ENCODE assay signal across 1 cellular context in the genomic region with DNA sequence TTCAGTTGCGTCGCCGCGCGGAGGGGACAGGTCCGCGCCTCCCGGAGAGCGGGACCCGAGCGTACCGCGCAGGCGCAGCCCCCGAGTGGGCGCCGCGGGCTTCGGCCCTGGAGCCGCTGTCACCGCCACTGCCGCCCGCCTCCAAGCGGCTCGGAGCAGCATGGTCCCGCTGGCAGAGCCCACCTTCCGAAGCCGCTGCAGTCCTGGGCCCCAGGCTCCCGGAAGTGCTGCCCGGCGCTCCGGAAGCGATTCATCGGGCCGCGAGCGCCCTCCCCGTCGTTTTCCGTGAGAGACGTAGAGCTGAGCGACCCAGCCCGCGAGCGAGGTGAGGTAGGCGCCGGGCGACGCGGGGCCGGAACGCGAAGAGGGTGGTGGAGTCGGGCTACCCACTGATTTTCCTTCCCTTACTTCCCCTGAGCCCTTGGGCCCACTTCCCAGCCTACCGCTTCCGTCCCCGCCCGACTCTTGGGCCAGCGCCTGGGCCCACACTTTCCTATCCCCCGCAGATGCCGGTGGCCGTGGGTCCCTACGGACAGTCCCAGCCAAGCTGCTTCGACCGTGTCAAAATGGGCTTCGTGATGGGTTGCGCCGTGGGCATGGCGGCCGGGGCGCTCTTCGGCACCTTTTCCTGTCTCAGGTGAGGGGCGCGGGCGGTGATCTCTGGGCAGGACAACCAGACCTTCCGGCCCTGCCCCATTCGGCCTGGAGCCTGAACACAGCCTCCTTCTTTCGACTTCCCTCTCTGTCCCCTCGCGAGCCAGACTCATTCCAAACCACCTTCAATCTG.
TF ChIP-seq lines count a peak whose summit lies in the region.

A gene (minus strand): TSS at position 226 of the 787 bp plus-strand sequence. CDS start 64 bp downstream, at position 162.
A gene (plus strand): TSS at position 279 of the 787 bp plus-strand sequence. CDS start 228 bp downstream, at position 507.

TF ChIP-seq in GM12878, 131 proteins besides CTCF, POLR2A, EP300 and RAD21 (continued from another document and continues in another):
- TF ChIP-seq RAD51 (IDR thresholded peaks at IDR 0.05) (no peak), SREBF2 (IDR thresholded peaks at IDR 0.05; ENCODE audit: low read length) (peak; percentile 41; the same call in 1 of the 2 replicates), SMAD1 (IDR thresholded peaks at IDR 0.05; ENCODE audit: low read depth, partially characterized antibody) (peak; percentile 18), TCF7 (IDR thresholded peaks at IDR 0.05; ENCODE audit: borderline replicate concordance) (no peak), TAF1 (IDR thresholded peaks at IDR 0.05; ENCODE audit: borderline replicate concordance, low read depth, low read length) (peak; percentile 82; the same call in 1 of the 2 replicates), KAT2A (conservative IDR thresholded peaks at IDR 0.05; ENCODE audit: control insufficient read depth, low read depth, low read length) (no peak), WRNIP1 (IDR thresholded peaks at IDR 0.05; ENCODE audit: borderline replicate concordance, low read depth, low read length) (no peak), SUPT20H (IDR thresholded peaks at IDR 0.05; ENCODE audit: borderline replicate concordance, control insufficient read depth, low read depth, low read length) (no peak), SRF (IDR thresholded peaks at IDR 0.05; ENCODE audit: low read depth in 2 of 2, low read length in 2 of 2) (peak in 1 of 2 experiments; percentile 72; a peak in 1 of 4 replicates), EGR1 (IDR thresholded peaks at IDR 0.05; ENCODE audit: borderline replicate concordance in 1 of 2, low read depth in 2 of 2, low read length in 2 of 2) (peak in 1 of 2 experiments; percentile 49; a peak in 1 of 3 replicates), HDGF (IDR thresholded peaks at IDR 0.05) (peak; percentile 92), NFXL1 (IDR thresholded peaks at IDR 0.05; ENCODE audit: borderline replicate concordance) (no peak), TCF12 (IDR thresholded peaks at IDR 0.05; ENCODE audit: low read depth, low read length) (peak; percentile 65; the same call in 1 of the 2 replicates), MEF2B (IDR thresholded peaks at IDR 0.05; ENCODE audit: partially characterized antibody, poor library complexity, severe bottlenecking) (no peak), CBX5 (IDR thresholded peaks at IDR 0.05; ENCODE audit: low read depth) (0 out of 2 replicates have a peak, but pooled peaks have one; percentile 51), POU2F2 (IDR thresholded peaks at IDR 0.05; ENCODE audit: borderline replicate concordance, low read depth, low read length) (peak; percentile 70; the same call in 2 of the 3 replicates), ZZZ3 (IDR thresholded peaks at IDR 0.05; ENCODE audit: control insufficient read depth, insufficient read length, low read depth) (no peak), ETV6 (conservative IDR thresholded peaks at IDR 0.05 in 1 of 2, IDR thresholded peaks at IDR 0.05 in 1 of 2; ENCODE audit: borderline replicate concordance in 1 of 2, low read depth in 1 of 2) (peak in 1 of 2 experiments; percentile 42; a peak in 1 of 4 replicates), EED (IDR thresholded peaks at IDR 0.05; ENCODE audit: low read depth) (no peak), NR2F1 (conservative IDR thresholded peaks at IDR 0.05) (peak; percentile 64), RELA (IDR thresholded peaks at IDR 0.05; ENCODE audit: borderline replicate concordance, partially characterized antibody) (peak; percentile 19), PAX8 (IDR thresholded peaks at IDR 0.05) (no peak), TARDBP (IDR thresholded peaks at IDR 0.05; ENCODE audit: borderline replicate concordance) (no peak), SUZ12 (IDR thresholded peaks at IDR 0.05; ENCODE audit: unreplicated experiment) (no peak), KLF5 (IDR thresholded peaks at IDR 0.05; ENCODE audit: partially characterized antibody) (peak; percentile 53), IKZF1 (conservative IDR thresholded peaks at IDR 0.05) (peak; percentile 79), YY1 (IDR thresholded peaks at IDR 0.05; ENCODE audit: low read depth, low read length) (peak; percentile 62; the same call in 1 of the 2 replicates), MEF2A (IDR thresholded peaks at IDR 0.05; ENCODE audit: insufficient read depth, low read depth, low read length) (no peak), PML (IDR thresholded peaks at IDR 0.05; ENCODE audit: low read length) (peak; percentile 90), FOS (IDR thresholded peaks at IDR 0.05; ENCODE audit: borderline replicate concordance, extremely low read depth, insufficient read length) (no peak), BHLHE40 (IDR thresholded peaks at IDR 0.05; ENCODE audit: borderline replicate concordance in 1 of 2, low read depth in 2 of 2, low read length in 1 of 2) (no peak; a peak in 2 of 4 replicates), RFX5 (IDR thresholded peaks at IDR 0.05; ENCODE audit: low read depth, low read length) (no peak), TBL1XR1 (IDR thresholded peaks at IDR 0.05; ENCODE audit: low read depth, low read length) (no peak), CREB1 (IDR thresholded peaks at IDR 0.05; ENCODE audit: low read depth) (peak; percentile 97)
- TF ChIP-seq, protein P1, sequence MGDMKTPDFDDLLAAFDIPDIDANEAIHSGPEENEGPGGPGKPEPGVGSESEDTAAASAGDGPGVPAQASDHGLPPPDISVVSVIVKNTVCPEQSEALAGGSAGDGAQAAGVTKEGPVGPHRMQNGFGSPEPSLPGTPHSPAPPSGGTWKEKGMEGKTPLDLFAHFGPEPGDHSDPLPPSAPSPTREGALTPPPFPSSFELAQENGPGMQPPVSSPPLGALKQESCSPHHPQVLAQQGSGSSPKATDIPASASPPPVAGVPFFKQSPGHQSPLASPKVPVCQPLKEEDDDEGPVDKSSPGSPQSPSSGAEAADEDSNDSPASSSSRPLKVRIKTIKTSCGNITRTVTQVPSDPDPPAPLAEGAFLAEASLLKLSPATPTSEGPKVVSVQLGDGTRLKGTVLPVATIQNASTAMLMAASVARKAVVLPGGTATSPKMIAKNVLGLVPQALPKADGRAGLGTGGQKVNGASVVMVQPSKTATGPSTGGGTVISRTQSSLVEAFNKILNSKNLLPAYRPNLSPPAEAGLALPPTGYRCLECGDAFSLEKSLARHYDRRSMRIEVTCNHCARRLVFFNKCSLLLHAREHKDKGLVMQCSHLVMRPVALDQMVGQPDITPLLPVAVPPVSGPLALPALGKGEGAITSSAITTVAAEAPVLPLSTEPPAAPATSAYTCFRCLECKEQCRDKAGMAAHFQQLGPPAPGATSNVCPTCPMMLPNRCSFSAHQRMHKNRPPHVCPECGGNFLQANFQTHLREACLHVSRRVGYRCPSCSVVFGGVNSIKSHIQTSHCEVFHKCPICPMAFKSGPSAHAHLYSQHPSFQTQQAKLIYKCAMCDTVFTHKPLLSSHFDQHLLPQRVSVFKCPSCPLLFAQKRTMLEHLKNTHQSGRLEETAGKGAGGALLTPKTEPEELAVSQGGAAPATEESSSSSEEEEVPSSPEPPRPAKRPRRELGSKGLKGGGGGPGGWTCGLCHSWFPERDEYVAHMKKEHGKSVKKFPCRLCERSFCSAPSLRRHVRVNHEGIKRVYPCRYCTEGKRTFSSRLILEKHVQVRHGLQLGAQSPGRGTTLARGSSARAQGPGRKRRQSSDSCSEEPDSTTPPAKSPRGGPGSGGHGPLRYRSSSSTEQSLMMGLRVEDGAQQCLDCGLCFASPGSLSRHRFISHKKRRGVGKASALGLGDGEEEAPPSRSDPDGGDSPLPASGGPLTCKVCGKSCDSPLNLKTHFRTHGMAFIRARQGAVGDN (IDR thresholded peaks at IDR 0.05), result peak; percentile 69
- TF ChIP-seq, protein P2, sequence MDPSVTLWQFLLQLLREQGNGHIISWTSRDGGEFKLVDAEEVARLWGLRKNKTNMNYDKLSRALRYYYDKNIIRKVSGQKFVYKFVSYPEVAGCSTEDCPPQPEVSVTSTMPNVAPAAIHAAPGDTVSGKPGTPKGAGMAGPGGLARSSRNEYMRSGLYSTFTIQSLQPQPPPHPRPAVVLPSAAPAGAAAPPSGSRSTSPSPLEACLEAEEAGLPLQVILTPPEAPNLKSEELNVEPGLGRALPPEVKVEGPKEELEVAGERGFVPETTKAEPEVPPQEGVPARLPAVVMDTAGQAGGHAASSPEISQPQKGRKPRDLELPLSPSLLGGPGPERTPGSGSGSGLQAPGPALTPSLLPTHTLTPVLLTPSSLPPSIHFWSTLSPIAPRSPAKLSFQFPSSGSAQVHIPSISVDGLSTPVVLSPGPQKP (IDR thresholded peaks at IDR 0.05; ENCODE audit: low read depth, low read length), result peak; percentile 33; the same call in 1 of the 2 replicates
- TF ChIP-seq, protein P3, sequence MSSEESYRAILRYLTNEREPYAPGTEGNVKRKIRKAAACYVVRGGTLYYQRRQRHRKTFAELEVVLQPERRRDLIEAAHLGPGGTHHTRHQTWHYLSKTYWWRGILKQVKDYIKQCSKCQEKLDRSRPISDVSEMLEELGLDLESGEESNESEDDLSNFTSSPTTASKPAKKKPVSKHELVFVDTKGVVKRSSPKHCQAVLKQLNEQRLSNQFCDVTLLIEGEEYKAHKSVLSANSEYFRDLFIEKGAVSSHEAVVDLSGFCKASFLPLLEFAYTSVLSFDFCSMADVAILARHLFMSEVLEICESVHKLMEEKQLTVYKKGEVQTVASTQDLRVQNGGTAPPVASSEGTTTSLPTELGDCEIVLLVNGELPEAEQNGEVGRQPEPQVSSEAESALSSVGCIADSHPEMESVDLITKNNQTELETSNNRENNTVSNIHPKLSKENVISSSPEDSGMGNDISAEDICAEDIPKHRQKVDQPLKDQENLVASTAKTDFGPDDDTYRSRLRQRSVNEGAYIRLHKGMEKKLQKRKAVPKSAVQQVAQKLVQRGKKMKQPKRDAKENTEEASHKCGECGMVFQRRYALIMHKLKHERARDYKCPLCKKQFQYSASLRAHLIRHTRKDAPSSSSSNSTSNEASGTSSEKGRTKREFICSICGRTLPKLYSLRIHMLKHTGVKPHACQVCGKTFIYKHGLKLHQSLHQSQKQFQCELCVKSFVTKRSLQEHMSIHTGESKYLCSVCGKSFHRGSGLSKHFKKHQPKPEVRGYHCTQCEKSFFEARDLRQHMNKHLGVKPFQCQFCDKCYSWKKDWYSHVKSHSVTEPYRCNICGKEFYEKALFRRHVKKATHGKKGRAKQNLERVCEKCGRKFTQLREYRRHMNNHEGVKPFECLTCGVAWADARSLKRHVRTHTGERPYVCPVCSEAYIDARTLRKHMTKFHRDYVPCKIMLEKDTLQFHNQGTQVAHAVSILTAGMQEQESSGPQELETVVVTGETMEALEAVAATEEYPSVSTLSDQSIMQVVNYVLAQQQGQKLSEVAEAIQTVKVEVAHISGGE (CRISPR knock-in tag; IDR thresholded peaks at IDR 0.05), result peak; percentile 55; the same call in 1 of the 2 replicates
- TF ChIP-seq, protein P4, sequence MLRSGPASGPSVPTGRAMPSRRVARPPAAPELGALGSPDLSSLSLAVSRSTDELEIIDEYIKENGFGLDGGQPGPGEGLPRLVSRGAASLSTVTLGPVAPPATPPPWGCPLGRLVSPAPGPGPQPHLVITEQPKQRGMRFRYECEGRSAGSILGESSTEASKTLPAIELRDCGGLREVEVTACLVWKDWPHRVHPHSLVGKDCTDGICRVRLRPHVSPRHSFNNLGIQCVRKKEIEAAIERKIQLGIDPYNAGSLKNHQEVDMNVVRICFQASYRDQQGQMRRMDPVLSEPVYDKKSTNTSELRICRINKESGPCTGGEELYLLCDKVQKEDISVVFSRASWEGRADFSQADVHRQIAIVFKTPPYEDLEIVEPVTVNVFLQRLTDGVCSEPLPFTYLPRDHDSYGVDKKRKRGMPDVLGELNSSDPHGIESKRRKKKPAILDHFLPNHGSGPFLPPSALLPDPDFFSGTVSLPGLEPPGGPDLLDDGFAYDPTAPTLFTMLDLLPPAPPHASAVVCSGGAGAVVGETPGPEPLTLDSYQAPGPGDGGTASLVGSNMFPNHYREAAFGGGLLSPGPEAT (IDR thresholded peaks at IDR 0.05; ENCODE audit: low read depth), result peak; percentile 72
- TF ChIP-seq, protein P5, sequence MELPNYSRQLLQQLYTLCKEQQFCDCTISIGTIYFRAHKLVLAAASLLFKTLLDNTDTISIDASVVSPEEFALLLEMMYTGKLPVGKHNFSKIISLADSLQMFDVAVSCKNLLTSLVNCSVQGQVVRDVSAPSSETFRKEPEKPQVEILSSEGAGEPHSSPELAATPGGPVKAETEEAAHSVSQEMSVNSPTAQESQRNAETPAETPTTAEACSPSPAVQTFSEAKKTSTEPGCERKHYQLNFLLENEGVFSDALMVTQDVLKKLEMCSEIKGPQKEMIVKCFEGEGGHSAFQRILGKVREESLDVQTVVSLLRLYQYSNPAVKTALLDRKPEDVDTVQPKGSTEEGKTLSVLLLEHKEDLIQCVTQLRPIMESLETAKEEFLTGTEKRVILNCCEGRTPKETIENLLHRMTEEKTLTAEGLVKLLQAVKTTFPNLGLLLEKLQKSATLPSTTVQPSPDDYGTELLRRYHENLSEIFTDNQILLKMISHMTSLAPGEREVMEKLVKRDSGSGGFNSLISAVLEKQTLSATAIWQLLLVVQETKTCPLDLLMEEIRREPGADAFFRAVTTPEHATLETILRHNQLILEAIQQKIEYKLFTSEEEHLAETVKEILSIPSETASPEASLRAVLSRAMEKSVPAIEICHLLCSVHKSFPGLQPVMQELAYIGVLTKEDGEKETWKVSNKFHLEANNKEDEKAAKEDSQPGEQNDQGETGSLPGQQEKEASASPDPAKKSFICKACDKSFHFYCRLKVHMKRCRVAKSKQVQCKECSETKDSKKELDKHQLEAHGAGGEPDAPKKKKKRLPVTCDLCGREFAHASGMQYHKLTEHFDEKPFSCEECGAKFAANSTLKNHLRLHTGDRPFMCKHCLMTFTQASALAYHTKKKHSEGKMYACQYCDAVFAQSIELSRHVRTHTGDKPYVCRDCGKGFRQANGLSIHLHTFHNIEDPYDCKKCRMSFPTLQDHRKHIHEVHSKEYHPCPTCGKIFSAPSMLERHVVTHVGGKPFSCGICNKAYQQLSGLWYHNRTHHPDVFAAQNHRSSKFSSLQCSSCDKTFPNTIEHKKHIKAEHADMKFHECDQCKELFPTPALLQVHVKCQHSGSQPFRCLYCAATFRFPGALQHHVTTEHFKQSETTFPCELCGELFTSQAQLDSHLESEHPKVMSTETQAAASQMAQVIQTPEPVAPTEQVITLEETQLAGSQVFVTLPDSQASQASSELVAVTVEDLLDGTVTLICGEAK (IDR thresholded peaks at IDR 0.05; ENCODE audit: borderline replicate concordance), result peak; percentile 95
- TF ChIP-seq, protein P6, sequence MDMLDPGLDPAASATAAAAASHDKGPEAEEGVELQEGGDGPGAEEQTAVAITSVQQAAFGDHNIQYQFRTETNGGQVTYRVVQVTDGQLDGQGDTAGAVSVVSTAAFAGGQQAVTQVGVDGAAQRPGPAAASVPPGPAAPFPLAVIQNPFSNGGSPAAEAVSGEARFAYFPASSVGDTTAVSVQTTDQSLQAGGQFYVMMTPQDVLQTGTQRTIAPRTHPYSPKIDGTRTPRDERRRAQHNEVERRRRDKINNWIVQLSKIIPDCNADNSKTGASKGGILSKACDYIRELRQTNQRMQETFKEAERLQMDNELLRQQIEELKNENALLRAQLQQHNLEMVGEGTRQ (IDR thresholded peaks at IDR 0.05; ENCODE audit: borderline replicate concordance, low read depth, low read length), result no peak
- TF ChIP-seq, protein P7, sequence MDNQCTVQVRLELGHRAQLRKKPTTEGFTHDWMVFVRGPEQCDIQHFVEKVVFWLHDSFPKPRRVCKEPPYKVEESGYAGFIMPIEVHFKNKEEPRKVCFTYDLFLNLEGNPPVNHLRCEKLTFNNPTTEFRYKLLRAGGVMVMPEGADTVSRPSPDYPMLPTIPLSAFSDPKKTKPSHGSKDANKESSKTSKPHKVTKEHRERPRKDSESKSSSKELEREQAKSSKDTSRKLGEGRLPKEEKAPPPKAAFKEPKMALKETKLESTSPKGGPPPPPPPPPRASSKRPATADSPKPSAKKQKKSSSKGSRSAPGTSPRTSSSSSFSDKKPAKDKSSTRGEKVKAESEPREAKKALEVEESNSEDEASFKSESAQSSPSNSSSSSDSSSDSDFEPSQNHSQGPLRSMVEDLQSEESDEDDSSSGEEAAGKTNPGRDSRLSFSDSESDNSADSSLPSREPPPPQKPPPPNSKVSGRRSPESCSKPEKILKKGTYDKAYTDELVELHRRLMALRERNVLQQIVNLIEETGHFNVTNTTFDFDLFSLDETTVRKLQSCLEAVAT (IDR thresholded peaks at IDR 0.05), result peak; percentile 62
